Comparison of ENCODE assay signal across 26 cellular contexts in genomic region chr9:83197611-83198010, GRCh38.
DNase-seq lines count a peak whose midpoint lies in the region; TF ChIP-seq lines count a peak whose summit lies in the region.
"Had no signal": no experiment of that assay in that cellular context is flagged by ENCODE, and none has a peak within 500 bp of the region (broad histone marks: within the 10 kb centered on the region; RNA-seq: fewer than 3 reads in every experiment).

No MANE protein-coding gene starts in this region.

- H3K9me3 ChIP-seq in iPS-18a (ENCODE audit: control insufficient read depth, low read depth, low read length) = no peaks in the 10 kb centered on the region
- H3K9me3 ChIP-seq: adrenal gland, breast epithelium, gastroesophageal sphincter, sigmoid colon, transverse colon had no signal

- no peak overlapping the region for H3K27ac ChIP-seq in iPS-18a (ENCODE audit: low read length)
- H3K27ac ChIP-seq: adrenal gland, breast epithelium, gastroesophageal sphincter, PC-9, sigmoid colon, transverse colon had no signal

- peak overlapping the region; percentile 12 for H3K4me3 ChIP-seq in iPS-18a (ENCODE audit: low read length)
- H3K4me3 ChIP-seq: adrenal gland, breast epithelium, gastroesophageal sphincter, GM23338, lung, PC-9, sigmoid colon, transverse colon had no signal

- H3K27me3 ChIP-seq in iPS-18a (ENCODE audit: control insufficient read depth, insufficient read depth, low read length) = no peaks in the 10 kb centered on the region
- H3K27me3 ChIP-seq: breast epithelium had no signal

- no peaks in the 10 kb centered on the region for H3K36me3 ChIP-seq in iPS-18a (ENCODE audit: control insufficient read depth, low read depth, low read length)
- H3K36me3 ChIP-seq: adrenal gland, breast epithelium, gastroesophageal sphincter, sigmoid colon, transverse colon had no signal

- peaks cover 19% of the 10 kb centered on the region for H3K4me1 ChIP-seq in iPS-18a (ENCODE audit: control insufficient read depth, low read depth, low read length)
- H3K4me1 ChIP-seq: adrenal gland, breast epithelium, gastroesophageal sphincter, sigmoid colon, transverse colon had no signal

- no peak for TF ChIP-seq CTCF in GM20000 (IDR thresholded peaks at IDR 0.05; ENCODE audit: extremely low read depth, missing control alignments)

- no peak overlapping the region for H3K9ac ChIP-seq in iPS-18a (ENCODE audit: low read length)

- DNase-seq in DMS 273 treated with DMSO at 0.1 percent for 48 hours (lab: John Stamatoyannopoulos, UW) (peak; percentile 66), NCI-H1105 (lab: John Stamatoyannopoulos, UW) (peak; percentile 39), NCI-H82 (lab: John Stamatoyannopoulos, UW) (peak; percentile 52), RKO (ENCODE audit: low spot score) (no peak), EL (no peak), GM20000 (ENCODE audit: low spot score) (no peak)
- no peak for DNase-seq in stimulated activated CD4-positive, alpha-beta T cell treated with anti-CD3 and anti-CD28 coated beads, Interleukin-15, amount 100 ng/mL, for 24 hours
- DNase-seq: activated CD4-positive, alpha-beta T cell treated with anti-CD3 and anti-CD28 coated beads for 36 hours; activated CD8-positive, alpha-beta T cell treated with anti-CD3 and anti-CD28 coated beads for 36 hours; activated naive CD4-positive, alpha-beta T cell treated with anti-CD3 and anti-CD28 coated beads, Interleukin-2, amount 10 ng/mL, durations not matched to agents 7 days and 5 days; adrenal gland; COR-L47; hippocampal formation; KBM-7; naive thymus-derived CD4-positive, alpha-beta T cell; NCI-H2081 treated with DMSO at 0.1 percent for 48 hours; nucleus accumbens; PC-9; Right ventricle myocardium superior; sigmoid colon; transverse colon had no signal

Comparison
In these comparisons a context has a peak if more than half of its experiments do, and no peak if none do; other contexts are left out.
1. DNase-seq: peak in DMS 273 treated with DMSO at 0.1 percent for 48 hours (single experiment), NCI-H1105 (single experiment) and NCI-H82 (single experiment); none in RKO (single experiment), EL (single experiment), GM20000 (single experiment) and stimulated activated CD4-positive, alpha-beta T cell treated with anti-CD3 and anti-CD28 coated beads, Interleukin-15, amount 100 ng/mL, for 24 hours (single experiment).